8 cellular contexts compared by ENCODE assay signal in the genomic region with DNA sequence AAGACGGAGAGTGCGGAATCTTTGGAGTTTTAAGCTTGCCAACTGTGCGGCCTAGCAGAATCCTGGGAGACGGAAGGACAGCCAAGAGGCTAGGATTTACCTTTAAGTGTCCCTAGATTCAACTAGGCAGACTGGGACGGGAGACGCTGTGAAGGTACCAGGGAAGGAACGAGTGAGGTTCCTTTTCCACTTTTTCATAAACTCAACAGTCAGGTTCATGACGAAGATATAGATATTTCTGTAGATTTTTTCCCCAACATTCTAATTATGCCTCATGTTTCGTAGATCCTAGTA. TPM values are rescaled to one million over a fixed set of nuclear protein-coding genes. Genes with fewer than 3 reads are reported as not detected.
DNase-seq lines count a peak whose midpoint lies in the region; ATAC-seq and TF ChIP-seq lines count a peak whose summit lies in the region.

No MANE protein-coding gene starts in this region.

- H3K14ac ChIP-seq in mesenchymal stem cell (ENCODE audit: low read length in 2 of 2) = no peak overlapping the region

- peak overlapping the region; percentile 98 for H3K9ac ChIP-seq in mesenchymal stem cell (ENCODE audit: low read length)

- H3K4ac ChIP-seq in mesenchymal stem cell (ENCODE audit: low read depth in 1 of 2, low read length in 2 of 2) = peak overlapping the region in 1 of 2 experiments; percentile 93

- H3K4me2 ChIP-seq in mesenchymal stem cell (ENCODE audit: low read length, poor library complexity, severe bottlenecking) = peak overlapping the region; percentile 58

- peak overlapping the region; percentile 100 for H3K27ac ChIP-seq in ACC112 (ENCODE audit: low read depth, low read length)
- H3K27ac ChIP-seq in breast epithelium = peak overlapping the region; percentile 99 to 100
- H3K27ac ChIP-seq in mesenchymal stem cell (ENCODE audit: low read length, poor library complexity, severe bottlenecking) = peak overlapping the region; percentile 76

- no peak for DNase-seq in breast epithelium (ENCODE audit: low spot score in 2 of 2)
- no peak for DNase-seq in mesenchymal stem cell
- no peak for DNase-seq in HUDEP-2 (lab: John Stamatoyannopoulos, UW; ENCODE audit: unreplicated experiment in 76 of 76)
- DNase-seq in activated effector memory CD4-positive, alpha-beta T cell treated with Interleukin-2 at 50 U/mL for 16 hours = no peak

- TF ChIP-seq CTCF in breast epithelium (IDR thresholded peaks at IDR 0.05) = no peak

- H2BK120ac ChIP-seq in mesenchymal stem cell (ENCODE audit: low read depth, low read length) = no peak overlapping the region

- ATAC-seq in HG03280 (IDR thresholded peaks at IDR 0.05; ENCODE audit: unreplicated experiment) (peak; percentile 0), HG02938 (IDR thresholded peaks at IDR 0.05; ENCODE audit: unreplicated experiment) (no peak), GM18502 (IDR thresholded peaks at IDR 0.05; ENCODE audit: poor library complexity, unreplicated experiment) (no peak)

- intact Hi-C loops in breast epithelium (cut with DNase I; ENCODE audit: low total_unique reads) = no loop called here

- H3K79me1 ChIP-seq in mesenchymal stem cell (replicated peaks; ENCODE audit: low read length, poor library complexity, severe bottlenecking) = peaks cover 7% of the 10 kb centered on the region

- H3K36me3 ChIP-seq in ACC112 (ENCODE audit: insufficient read depth, low read length) (peaks cover 4% of the 10 kb centered on the region; the same call in 1 of the 2 replicates), breast epithelium (no peaks in the 10 kb centered on the region), mesenchymal stem cell (ENCODE audit: control insufficient read depth in 1 of 2, insufficient read depth in 2 of 2, low read depth in 1 of 2, low read length in 2 of 2) (peaks cover 7 to 31% of the 10 kb centered on the region in 2 experiments)

- peak overlapping the region in 1 of 2 experiments; percentile 93 for H3K23ac ChIP-seq in mesenchymal stem cell (ENCODE audit: low read length in 2 of 2)

- no peaks in the 10 kb centered on the region for H3K9me3 ChIP-seq in breast epithelium
- no peaks in the 10 kb centered on the region for H3K9me3 ChIP-seq in mesenchymal stem cell (ENCODE audit: control insufficient read depth, low read length)

- peak overlapping the region; percentile 72 to 79 for H3K18ac ChIP-seq in mesenchymal stem cell (ENCODE audit: low read depth in 1 of 2, low read length in 2 of 2)

- H2BK15ac ChIP-seq in mesenchymal stem cell (ENCODE audit: low read depth, poor library complexity, severe bottlenecking) = no peak overlapping the region

- H3K27me3 ChIP-seq in ACC112 (ENCODE audit: insufficient read depth, low read length) (no peaks in the 10 kb centered on the region), breast epithelium (no peaks in the 10 kb centered on the region), mesenchymal stem cell (ENCODE audit: control insufficient read depth in 1 of 2, insufficient read depth in 1 of 2, low read length in 2 of 2) (no peaks in the 10 kb centered on the region)

- H2AK5ac ChIP-seq in mesenchymal stem cell (ENCODE audit: low read length, severe bottlenecking) = peak overlapping the region; percentile 73

- no peak for TF ChIP-seq POLR2A in breast epithelium (IDR thresholded peaks at IDR 0.05)

- WGBS in mesenchymal stem cell = 0% methylated on average over 7 of the region's 9 CpGs

- H3K4me3 ChIP-seq in ACC112 (ENCODE audit: low read depth, low read length) = peak overlapping the region; percentile 100
- H3K4me3 ChIP-seq in breast epithelium = peak overlapping the region; percentile 93 to 100 (median 94)
- peak overlapping the region; percentile 82 to 99 for H3K4me3 ChIP-seq in mesenchymal stem cell (ENCODE audit: insufficient read depth in 1 of 2, low read depth in 1 of 2, low read length in 2 of 2)

- no peak overlapping the region for H2BK5ac ChIP-seq in mesenchymal stem cell (ENCODE audit: low read depth, low read length, poor library complexity, severe bottlenecking)

- no peak overlapping the region for H2BK12ac ChIP-seq in mesenchymal stem cell (ENCODE audit: low read length in 2 of 2)

- peak overlapping the region; percentile 66 for H4K8ac ChIP-seq in mesenchymal stem cell (ENCODE audit: low read length)

- H3K4me1 ChIP-seq in ACC112 (ENCODE audit: control insufficient read depth, insufficient read depth, low read length, unreplicated experiment) = peaks cover 35% of the 10 kb centered on the region
- peaks cover 7 to 14% of the 10 kb centered on the region in 2 donors for H3K4me1 ChIP-seq in breast epithelium
- H3K4me1 ChIP-seq in mesenchymal stem cell (ENCODE audit: control insufficient read depth, insufficient read depth, low read depth, low read length) = peaks cover 6% of the 10 kb centered on the region

- H3K79me2 ChIP-seq in ACC112 (ENCODE audit: control insufficient read depth, insufficient read depth, low read length, unreplicated experiment) = peaks cover 73% of the 10 kb centered on the region

- H2AFZ ChIP-seq in ACC112 (ENCODE audit: low read length, unreplicated experiment) = peak overlapping the region; percentile 82
- H2AFZ ChIP-seq in mesenchymal stem cell (ENCODE audit: low read depth, low read length) = no peak overlapping the region

- H4K91ac ChIP-seq in mesenchymal stem cell (ENCODE audit: low read length) = no peak overlapping the region

RNA-seq across cellular contexts. Expression of a gene that starts 0.6 kb away (rescaled TPM):
- 10 to 100 TPM; 14.6 to 37.4 (median 35.9) TPM for total RNA-seq in breast epithelium
- 13.3 TPM for polyA plus RNA-seq in mesenchymal stem cell (2013, experiment 1 of 2)
- polyA plus RNA-seq in mesenchymal stem cell (2013, experiment 2 of 2) = 13.4 TPM
